3 cellular contexts compared by ENCODE assay signal in the genomic region with DNA sequence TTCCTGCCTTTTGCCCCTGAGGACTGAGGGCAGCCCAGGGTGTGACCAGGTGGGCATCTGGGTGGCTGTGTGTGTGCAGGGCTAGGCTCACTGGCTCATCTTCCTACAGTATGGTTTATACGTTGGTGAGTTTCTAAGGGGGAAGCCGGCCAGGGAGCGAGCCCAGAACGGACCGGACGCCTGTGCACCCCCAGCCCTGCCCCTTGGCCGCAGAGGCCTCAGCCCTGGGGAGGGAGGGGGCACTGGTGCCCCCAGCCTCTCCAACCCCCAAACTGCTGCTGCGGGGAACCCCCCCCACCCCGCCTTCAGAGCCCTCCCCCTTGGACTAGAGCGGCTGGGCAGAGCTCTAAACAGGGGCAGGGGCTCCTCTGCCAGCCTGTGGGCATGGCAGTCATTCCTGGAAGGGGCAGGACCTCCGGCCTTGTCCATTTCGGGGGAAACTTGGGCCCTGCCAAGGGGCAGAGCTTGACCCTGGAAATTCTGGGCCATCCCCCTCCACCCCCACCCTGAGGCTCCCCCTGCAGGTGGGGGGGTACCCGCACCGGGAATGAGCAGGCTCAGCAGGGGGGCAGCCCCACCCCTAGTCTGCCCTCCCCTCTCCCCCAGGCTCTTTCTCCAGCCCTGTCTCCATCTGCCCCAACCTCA.
TF ChIP-seq lines count a peak whose summit lies in the region.

No MANE protein-coding gene starts in this region.

TF ChIP-seq in SK-N-SH, 30 proteins besides CTCF, POLR2A, EP300 and RAD21:
- TF ChIP-seq RCOR1 (IDR thresholded peaks at IDR 0.05; ENCODE audit: low read length), result no peak
- no peak for TF ChIP-seq FOSL2 (IDR thresholded peaks at IDR 0.05; ENCODE audit: borderline replicate concordance, low read depth)
- no peak for TF ChIP-seq ELF1 (IDR thresholded peaks at IDR 0.05)
- TF ChIP-seq GATA2 (CRISPR knock-in tag; IDR thresholded peaks at IDR 0.05), result no peak
- TF ChIP-seq, protein P1, sequence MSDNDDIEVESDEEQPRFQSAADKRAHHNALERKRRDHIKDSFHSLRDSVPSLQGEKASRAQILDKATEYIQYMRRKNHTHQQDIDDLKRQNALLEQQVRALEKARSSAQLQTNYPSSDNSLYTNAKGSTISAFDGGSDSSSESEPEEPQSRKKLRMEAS (IDR thresholded peaks at IDR 0.05; ENCODE audit: low read depth), result no peak
- TF ChIP-seq, protein P2, sequence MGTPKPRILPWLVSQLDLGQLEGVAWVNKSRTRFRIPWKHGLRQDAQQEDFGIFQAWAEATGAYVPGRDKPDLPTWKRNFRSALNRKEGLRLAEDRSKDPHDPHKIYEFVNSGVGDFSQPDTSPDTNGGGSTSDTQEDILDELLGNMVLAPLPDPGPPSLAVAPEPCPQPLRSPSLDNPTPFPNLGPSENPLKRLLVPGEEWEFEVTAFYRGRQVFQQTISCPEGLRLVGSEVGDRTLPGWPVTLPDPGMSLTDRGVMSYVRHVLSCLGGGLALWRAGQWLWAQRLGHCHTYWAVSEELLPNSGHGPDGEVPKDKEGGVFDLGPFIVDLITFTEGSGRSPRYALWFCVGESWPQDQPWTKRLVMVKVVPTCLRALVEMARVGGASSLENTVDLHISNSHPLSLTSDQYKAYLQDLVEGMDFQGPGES (IDR thresholded peaks at IDR 0.05; ENCODE audit: low read depth, low read length), result no peak
- no peak for TF ChIP-seq POLR2AphosphoS5 (IDR thresholded peaks at IDR 0.05; ENCODE audit: low read depth, low read length)
- TF ChIP-seq, protein P3, sequence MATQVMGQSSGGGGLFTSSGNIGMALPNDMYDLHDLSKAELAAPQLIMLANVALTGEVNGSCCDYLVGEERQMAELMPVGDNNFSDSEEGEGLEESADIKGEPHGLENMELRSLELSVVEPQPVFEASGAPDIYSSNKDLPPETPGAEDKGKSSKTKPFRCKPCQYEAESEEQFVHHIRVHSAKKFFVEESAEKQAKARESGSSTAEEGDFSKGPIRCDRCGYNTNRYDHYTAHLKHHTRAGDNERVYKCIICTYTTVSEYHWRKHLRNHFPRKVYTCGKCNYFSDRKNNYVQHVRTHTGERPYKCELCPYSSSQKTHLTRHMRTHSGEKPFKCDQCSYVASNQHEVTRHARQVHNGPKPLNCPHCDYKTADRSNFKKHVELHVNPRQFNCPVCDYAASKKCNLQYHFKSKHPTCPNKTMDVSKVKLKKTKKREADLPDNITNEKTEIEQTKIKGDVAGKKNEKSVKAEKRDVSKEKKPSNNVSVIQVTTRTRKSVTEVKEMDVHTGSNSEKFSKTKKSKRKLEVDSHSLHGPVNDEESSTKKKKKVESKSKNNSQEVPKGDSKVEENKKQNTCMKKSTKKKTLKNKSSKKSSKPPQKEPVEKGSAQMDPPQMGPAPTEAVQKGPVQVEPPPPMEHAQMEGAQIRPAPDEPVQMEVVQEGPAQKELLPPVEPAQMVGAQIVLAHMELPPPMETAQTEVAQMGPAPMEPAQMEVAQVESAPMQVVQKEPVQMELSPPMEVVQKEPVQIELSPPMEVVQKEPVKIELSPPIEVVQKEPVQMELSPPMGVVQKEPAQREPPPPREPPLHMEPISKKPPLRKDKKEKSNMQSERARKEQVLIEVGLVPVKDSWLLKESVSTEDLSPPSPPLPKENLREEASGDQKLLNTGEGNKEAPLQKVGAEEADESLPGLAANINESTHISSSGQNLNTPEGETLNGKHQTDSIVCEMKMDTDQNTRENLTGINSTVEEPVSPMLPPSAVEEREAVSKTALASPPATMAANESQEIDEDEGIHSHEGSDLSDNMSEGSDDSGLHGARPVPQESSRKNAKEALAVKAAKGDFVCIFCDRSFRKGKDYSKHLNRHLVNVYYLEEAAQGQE (IDR thresholded peaks at IDR 0.05; ENCODE audit: low read depth, low read length), result no peak
- no peak for TF ChIP-seq YY1 (IDR thresholded peaks at IDR 0.05; ENCODE audit: low read depth)

TF ChIP-seq in SK-N-SH treated with all-trans-retinoic acid at 6 μM for 48 hours, 23 proteins besides CTCF, POLR2A, EP300 and RAD21 (continues in another document):
- TF ChIP-seq ZNF70 (CRISPR knock-in tag; IDR thresholded peaks at IDR 0.05), result no peak
- TF ChIP-seq, protein P4, sequence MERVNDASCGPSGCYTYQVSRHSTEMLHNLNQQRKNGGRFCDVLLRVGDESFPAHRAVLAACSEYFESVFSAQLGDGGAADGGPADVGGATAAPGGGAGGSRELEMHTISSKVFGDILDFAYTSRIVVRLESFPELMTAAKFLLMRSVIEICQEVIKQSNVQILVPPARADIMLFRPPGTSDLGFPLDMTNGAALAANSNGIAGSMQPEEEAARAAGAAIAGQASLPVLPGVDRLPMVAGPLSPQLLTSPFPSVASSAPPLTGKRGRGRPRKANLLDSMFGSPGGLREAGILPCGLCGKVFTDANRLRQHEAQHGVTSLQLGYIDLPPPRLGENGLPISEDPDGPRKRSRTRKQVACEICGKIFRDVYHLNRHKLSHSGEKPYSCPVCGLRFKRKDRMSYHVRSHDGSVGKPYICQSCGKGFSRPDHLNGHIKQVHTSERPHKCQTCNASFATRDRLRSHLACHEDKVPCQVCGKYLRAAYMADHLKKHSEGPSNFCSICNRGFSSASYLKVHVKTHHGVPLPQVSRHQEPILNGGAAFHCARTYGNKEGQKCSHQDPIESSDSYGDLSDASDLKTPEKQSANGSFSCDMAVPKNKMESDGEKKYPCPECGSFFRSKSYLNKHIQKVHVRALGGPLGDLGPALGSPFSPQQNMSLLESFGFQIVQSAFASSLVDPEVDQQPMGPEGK (CRISPR knock-in tag; IDR thresholded peaks at IDR 0.05; ENCODE audit: borderline replicate concordance), result no peak
- TF ChIP-seq, protein P5, sequence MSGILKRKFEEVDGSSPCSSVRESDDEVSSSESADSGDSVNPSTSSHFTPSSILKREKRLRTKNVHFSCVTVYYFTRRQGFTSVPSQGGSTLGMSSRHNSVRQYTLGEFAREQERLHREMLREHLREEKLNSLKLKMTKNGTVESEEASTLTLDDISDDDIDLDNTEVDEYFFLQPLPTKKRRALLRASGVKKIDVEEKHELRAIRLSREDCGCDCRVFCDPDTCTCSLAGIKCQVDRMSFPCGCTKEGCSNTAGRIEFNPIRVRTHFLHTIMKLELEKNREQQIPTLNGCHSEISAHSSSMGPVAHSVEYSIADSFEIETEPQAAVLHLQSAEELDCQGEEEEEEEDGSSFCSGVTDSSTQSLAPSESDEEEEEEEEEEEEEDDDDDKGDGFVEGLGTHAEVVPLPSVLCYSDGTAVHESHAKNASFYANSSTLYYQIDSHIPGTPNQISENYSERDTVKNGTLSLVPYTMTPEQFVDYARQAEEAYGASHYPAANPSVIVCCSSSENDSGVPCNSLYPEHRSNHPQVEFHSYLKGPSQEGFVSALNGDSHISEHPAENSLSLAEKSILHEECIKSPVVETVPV (CRISPR knock-in tag; IDR thresholded peaks at IDR 0.05), result no peak
- TF ChIP-seq CSDC2 (CRISPR knock-in tag; IDR thresholded peaks at IDR 0.05), result no peak
- no peak for TF ChIP-seq ESRRG (CRISPR knock-in tag; IDR thresholded peaks at IDR 0.05)
- no peak for TF ChIP-seq ZFP3 (CRISPR knock-in tag; IDR thresholded peaks at IDR 0.05)
- no peak for TF ChIP-seq BACH2 (CRISPR knock-in tag; IDR thresholded peaks at IDR 0.05; ENCODE audit: borderline replicate concordance)
- no peak for TF ChIP-seq ZFP30 (CRISPR knock-in tag; IDR thresholded peaks at IDR 0.05)
- no peak for TF ChIP-seq OSR1 (CRISPR knock-in tag; IDR thresholded peaks at IDR 0.05)
- TF ChIP-seq PPARA (CRISPR knock-in tag; IDR thresholded peaks at IDR 0.05; ENCODE audit: borderline replicate concordance), result no peak
- TF ChIP-seq TCF4 (CRISPR knock-in tag; IDR thresholded peaks at IDR 0.05; ENCODE audit: borderline replicate concordance), result no peak
- TF ChIP-seq SNAI2 (CRISPR knock-in tag; IDR thresholded peaks at IDR 0.05), result no peak
- TF ChIP-seq, protein P6, sequence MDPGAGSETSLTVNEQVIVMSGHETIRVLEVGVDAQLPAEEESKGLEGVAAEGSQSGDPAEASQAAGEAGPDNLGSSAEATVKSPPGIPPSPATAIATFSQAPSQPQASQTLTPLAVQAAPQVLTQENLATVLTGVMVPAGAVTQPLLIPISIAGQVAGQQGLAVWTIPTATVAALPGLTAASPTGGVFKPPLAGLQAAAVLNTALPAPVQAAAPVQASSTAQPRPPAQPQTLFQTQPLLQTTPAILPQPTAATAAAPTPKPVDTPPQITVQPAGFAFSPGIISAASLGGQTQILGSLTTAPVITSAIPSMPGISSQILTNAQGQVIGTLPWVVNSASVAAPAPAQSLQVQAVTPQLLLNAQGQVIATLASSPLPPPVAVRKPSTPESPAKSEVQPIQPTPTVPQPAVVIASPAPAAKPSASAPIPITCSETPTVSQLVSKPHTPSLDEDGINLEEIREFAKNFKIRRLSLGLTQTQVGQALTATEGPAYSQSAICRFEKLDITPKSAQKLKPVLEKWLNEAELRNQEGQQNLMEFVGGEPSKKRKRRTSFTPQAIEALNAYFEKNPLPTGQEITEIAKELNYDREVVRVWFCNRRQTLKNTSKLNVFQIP (CRISPR knock-in tag; IDR thresholded peaks at IDR 0.05; ENCODE audit: borderline replicate concordance, low read depth), result no peak
- TF ChIP-seq ZNF565 (CRISPR knock-in tag; conservative IDR thresholded peaks at IDR 0.05; ENCODE audit: low read depth), result no peak
- TF ChIP-seq ZNF8 (CRISPR knock-in tag; IDR thresholded peaks at IDR 0.05), result no peak

TF ChIP-seq in HCT116, 20 proteins besides CTCF, POLR2A, EP300 and RAD21:
- no peak for TF ChIP-seq ZFX (IDR thresholded peaks at IDR 0.05)
- no peak for TF ChIP-seq TCF7L2 (IDR thresholded peaks at IDR 0.05; ENCODE audit: borderline replicate concordance, extremely low read depth, insufficient read depth, insufficient read length)
- no peak for TF ChIP-seq CEBPB (IDR thresholded peaks at IDR 0.05; ENCODE audit: low read depth)
- TF ChIP-seq, protein P7, sequence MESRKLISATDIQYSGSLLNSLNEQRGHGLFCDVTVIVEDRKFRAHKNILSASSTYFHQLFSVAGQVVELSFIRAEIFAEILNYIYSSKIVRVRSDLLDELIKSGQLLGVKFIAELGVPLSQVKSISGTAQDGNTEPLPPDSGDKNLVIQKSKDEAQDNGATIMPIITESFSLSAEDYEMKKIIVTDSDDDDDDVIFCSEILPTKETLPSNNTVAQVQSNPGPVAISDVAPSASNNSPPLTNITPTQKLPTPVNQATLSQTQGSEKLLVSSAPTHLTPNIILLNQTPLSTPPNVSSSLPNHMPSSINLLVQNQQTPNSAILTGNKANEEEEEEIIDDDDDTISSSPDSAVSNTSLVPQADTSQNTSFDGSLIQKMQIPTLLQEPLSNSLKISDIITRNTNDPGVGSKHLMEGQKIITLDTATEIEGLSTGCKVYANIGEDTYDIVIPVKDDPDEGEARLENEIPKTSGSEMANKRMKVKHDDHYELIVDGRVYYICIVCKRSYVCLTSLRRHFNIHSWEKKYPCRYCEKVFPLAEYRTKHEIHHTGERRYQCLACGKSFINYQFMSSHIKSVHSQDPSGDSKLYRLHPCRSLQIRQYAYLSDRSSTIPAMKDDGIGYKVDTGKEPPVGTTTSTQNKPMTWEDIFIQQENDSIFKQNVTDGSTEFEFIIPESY (IDR thresholded peaks at IDR 0.05; ENCODE audit: extremely low read depth, insufficient replicate concordance, low read length), result no peak
- no peak for TF ChIP-seq ELF1 (IDR thresholded peaks at IDR 0.05; ENCODE audit: borderline replicate concordance, low read depth)
- no peak for TF ChIP-seq EZH2 (IDR thresholded peaks at IDR 0.05)
- TF ChIP-seq SRF (IDR thresholded peaks at IDR 0.05; ENCODE audit: low read depth), result no peak
- TF ChIP-seq, protein P8, sequence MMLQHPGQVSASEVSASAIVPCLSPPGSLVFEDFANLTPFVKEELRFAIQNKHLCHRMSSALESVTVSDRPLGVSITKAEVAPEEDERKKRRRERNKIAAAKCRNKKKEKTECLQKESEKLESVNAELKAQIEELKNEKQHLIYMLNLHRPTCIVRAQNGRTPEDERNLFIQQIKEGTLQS (IDR thresholded peaks at IDR 0.05), result no peak
